Comparison of ENCODE assay signal across 11 cellular contexts in genomic region chr16:4217246-4218131, GRCh38. TPM values are rescaled to one million over a fixed set of nuclear protein-coding genes. Genes with fewer than 3 reads are reported as not detected.
DNase-seq lines count a peak whose midpoint lies in the region; ATAC-seq, FAIRE-seq and TF ChIP-seq lines count a peak whose summit lies in the region.
"Had no signal": no experiment of that assay in that cellular context is flagged by ENCODE, and none has a peak within 500 bp of the region (broad histone marks: within the 10 kb centered on the region; RNA-seq: fewer than 3 reads in every experiment).

No MANE protein-coding gene starts in this region.

- TF ChIP-seq RAD21 in HepG2 (CRISPR knock-in tag; IDR thresholded peaks at IDR 0.05) = no peak

- peak; percentile 16; the same call in 1 of the 3 replicates for ATAC-seq in HepG2
- peak; percentile 63 for ATAC-seq in upper lobe of right lung
- ATAC-seq in HG03354 (IDR thresholded peaks at IDR 0.05; ENCODE audit: poor library complexity, severe bottlenecking, unreplicated experiment) = no peak

- H4K20me1 ChIP-seq in HepG2 (ENCODE audit: insufficient read depth, low read length) = no peaks in the 10 kb centered on the region

- TF ChIP-seq EP300 in HepG2 (IDR thresholded peaks at IDR 0.05; ENCODE audit: low read depth in 2 of 2, low read length in 2 of 2) (no peak), HepG2 (CRISPR knock-in tag; IDR thresholded peaks at IDR 0.05; ENCODE audit: borderline replicate concordance) (no peak)

- peak; percentile 35 for DNase-seq in NCI-H2029 treated with DMSO at 0.1 percent for 48 hours (lab: John Stamatoyannopoulos, UW)
- no peak for DNase-seq in NCI-H2029 (lab: John Stamatoyannopoulos, UW)
- peak; percentile 69 for DNase-seq in colonic mucosa
- DNase-seq in HepG2 (ENCODE audit: low spot score) = no peak
- DNase-seq in upper lobe of right lung = no peak
- DNase-seq in SHP77 treated with DMSO at 0.1 percent for 48 hours (lab: John Stamatoyannopoulos, UW) = no peak
- DNase-seq in GM12892 (ENCODE audit: insufficient read length) = no peak
- DNase-seq: posterior cingulate gyrus had no signal

- no peak overlapping the region for H3K27ac ChIP-seq in colonic mucosa
- H3K27ac ChIP-seq in HepG2 (ENCODE audit: extremely low read length, insufficient read depth, low read length) = no peak overlapping the region
- no peak overlapping the region for H3K27ac ChIP-seq in upper lobe of right lung

- TF ChIP-seq CTCF in colonic mucosa (IDR thresholded peaks at IDR 0.05) (no peak), HepG2 (CRISPR knock-in tag; IDR thresholded peaks at IDR 0.05) (no peak), upper lobe of right lung (IDR thresholded peaks at IDR 0.05) (no peak)

- no peaks in the 10 kb centered on the region for H3K36me3 ChIP-seq in colonic mucosa
- H3K36me3 ChIP-seq in HepG2 (replicated peaks in 1 of 2; ENCODE audit: control insufficient read depth in 1 of 2, insufficient read depth in 2 of 2, low read length in 2 of 2) = no peaks in the 10 kb centered on the region
- no peaks in the 10 kb centered on the region for H3K36me3 ChIP-seq in upper lobe of right lung

- no peaks in the 10 kb centered on the region for H3K9me3 ChIP-seq in colonic mucosa
- no peaks in the 10 kb centered on the region for H3K9me3 ChIP-seq in HepG2 (ENCODE audit: low read length)
- no peaks in the 10 kb centered on the region for H3K9me3 ChIP-seq in upper lobe of right lung

- no peaks in the 10 kb centered on the region for H3K4me1 ChIP-seq in colonic mucosa
- peaks cover 25% of the 10 kb centered on the region for H3K4me1 ChIP-seq in HepG2 (ENCODE audit: insufficient read depth, low read length)
- H3K4me1 ChIP-seq in upper lobe of right lung = peaks cover 11% of the 10 kb centered on the region

- CTCF ChIA-PET in HepG2 (lab: Yijun Ruan, JAX; ENCODE audit: low intra/inter-chr PET ratio, low total read pairs) = no interaction called here

- in situ Hi-C loops in HepG2 (cut with HindIII; ENCODE audit: extremely low pct_ligation_motif_present, low pct_unique_long_range_greater_than_20kb) = no loop called here

- H2AFZ ChIP-seq in HepG2 (ENCODE audit: low read length) = no peak overlapping the region

- intact Hi-C loops in colonic mucosa (cut with DNase I) = no loop called here
- intact Hi-C loops in HepG2 (cut with micrococcal nuclease; ENCODE audit: unreplicated experiment) = no loop called here
- intact Hi-C loops in upper lobe of right lung (cut with DNase I) = no loop called here

- no peak for TF ChIP-seq POLR2A in HepG2 (IDR thresholded peaks at IDR 0.05; ENCODE audit: insufficient read depth in 1 of 2, low read depth in 2 of 2, low read length in 2 of 2)
- TF ChIP-seq POLR2A in GM12892 (IDR thresholded peaks at IDR 0.05; ENCODE audit: low read depth, low read length) = no peak

- POLR2A ChIA-PET in HepG2 (lab: Yijun Ruan, JAX) = interaction anchor here (1.8 kb wide), 1 partner anchor 36 kb away, joined by 5 read pairs; no protein-coding TSS in a partner anchor

- H3K4me3 ChIP-seq in colonic mucosa (no peak overlapping the region), HepG2 (replicated peaks in 1 of 3; ENCODE audit: insufficient read depth in 1 of 3, low read depth in 2 of 3, low read length in 3 of 3) (no peak overlapping the region), upper lobe of right lung (no peak overlapping the region)

- no TSS peak for BruUV-seq in HepG2 (replicated peaks; lab: Mats Ljungman, UMichigan)

- H3K4me2 ChIP-seq in HepG2 (ENCODE audit: low read depth, low read length) = no peak overlapping the region; the same call in 1 of the 2 replicates

- FAIRE-seq in HepG2 (lab: Jason Lieb, UNC) = no peak
- no peak for FAIRE-seq in GM12892 (lab: Jason Lieb, UNC)
- FAIRE-seq: A204.1, colon had no signal

- H3K79me2 ChIP-seq in HepG2 (ENCODE audit: insufficient read depth, low read length) = no peaks in the 10 kb centered on the region

- H3K9ac ChIP-seq in colonic mucosa (ENCODE audit: low read depth in 2 of 2, low read length in 2 of 2) (no peak overlapping the region), HepG2 (ENCODE audit: insufficient read depth, low read depth, low read length) (no peak overlapping the region)

- whole genome bisulfite sequencing in HepG2 (ENCODE audit: low lambda C conversion rate) = 30% methylated on average over 16 of the region's 20 CpGs

- H3K27me3 ChIP-seq in colonic mucosa = no peaks in the 10 kb centered on the region
- peaks cover 6 to 51% of the 10 kb centered on the region in 2 experiments; a peak in 4 of 5 replicates for H3K27me3 ChIP-seq in HepG2 (ENCODE audit: control insufficient read depth in 1 of 2, insufficient read depth in 2 of 2, low read length in 2 of 2)
- H3K27me3 ChIP-seq in upper lobe of right lung = no peaks in the 10 kb centered on the region

TF ChIP-seq in HepG2, 621 proteins besides CTCF, POLR2A, EP300 and RAD21 (continues in another document):
- TF ChIP-seq ZXDC (CRISPR knock-in tag; IDR thresholded peaks at IDR 0.05) (no peak), ZNF317 (CRISPR knock-in tag; IDR thresholded peaks at IDR 0.05) (no peak)

RNA-seq across cellular contexts. Expression of gene SRL, which starts 24.4 kb away (rescaled TPM):
- total RNA-seq in colonic mucosa = under 1 TPM; 0.49 to 0.82 TPM
- total RNA-seq in HepG2 (2016; rRNA removed; fragmentation: Illumina TruSeq; extraction: Trizol) = not detected in 2 replicates
- total RNA-seq in HepG2 (2016; cell fraction: cytosol; rRNA removed; fragmentation: Illumina TruSeq; extraction: Trizol; ENCODE audit: low read depth) = not detected in 2 replicates
- total RNA-seq in HepG2 (2016; cell fraction: insoluble cytoplasmic fraction; rRNA removed; fragmentation: Illumina TruSeq; extraction: Trizol) = 0.02 TPM in 1 of 2 replicates, not detected in the other
- total RNA-seq in HepG2 (2016; cell fraction: membrane; rRNA removed; fragmentation: Illumina TruSeq; extraction: Trizol) = not detected in 2 replicates
- not detected in 2 replicates for total RNA-seq in HepG2 (2016; cell fraction: nucleus; rRNA removed; fragmentation: Illumina TruSeq; extraction: Trizol)
- polyA plus RNA-seq in HepG2 (2011; rRNA removed) = 0.04 and 0.05 TPM in 2 replicates
- 0.04 and 0.05 TPM in 2 replicates for polyA plus RNA-seq in HepG2 (2011; cell fraction: cytosol; rRNA removed)
- 0.03 and 0.05 TPM in 2 replicates for polyA plus RNA-seq in HepG2 (2011; cell fraction: nucleus; rRNA removed)
- polyA plus RNA-seq in HepG2 (2012) = 0.05 and 0.16 TPM in 2 replicates
- not detected in 2 replicates for polyA plus RNA-seq in HepG2 (2016; cell fraction: cytosol; fragmentation: Illumina TruSeq; extraction: Trizol; ENCODE audit: low read depth)
- polyA plus RNA-seq in HepG2 (2016; cell fraction: insoluble cytoplasmic fraction; fragmentation: Illumina TruSeq; extraction: Trizol; ENCODE audit: low read depth) = not detected in 2 replicates
- not detected in 2 replicates for polyA plus RNA-seq in HepG2 (2016; cell fraction: membrane; fragmentation: Illumina TruSeq; extraction: Trizol; ENCODE audit: low read depth)
- polyA plus RNA-seq in HepG2 (2016; cell fraction: nucleus; fragmentation: Illumina TruSeq; extraction: Trizol; ENCODE audit: insufficient read depth, low read depth) = not detected in 2 replicates
- polyA minus RNA-seq in HepG2 (2011; rRNA and poly(A)+ RNA removed; ENCODE audit: low replicate concordance) = 0.08 TPM in 1 of 2 replicates, not detected in the other
- polyA minus RNA-seq in HepG2 (2011; cell fraction: cytosol; rRNA and poly(A)+ RNA removed) = not detected in 2 replicates
- not detected in 2 replicates for polyA minus RNA-seq in HepG2 (2011; cell fraction: nucleus; rRNA and poly(A)+ RNA removed)
- total RNA-seq in upper lobe of right lung = 0.64 TPM
- not detected for polyA plus RNA-seq in GM12892 (2012; ENCODE audit: missing spikeins)

RNA-seq across cellular contexts. Expression of gene TFAP4, which starts 55.3 kb away (rescaled TPM):
- total RNA-seq in colonic mucosa (10 to 100 TPM in 1 of 2 donors, 1 to 10 TPM in 1; 5.4 to 15.4 TPM), HepG2 (2016; rRNA removed; fragmentation: Illumina TruSeq; extraction: Trizol) (10.4 and 12.2 TPM in 2 replicates), upper lobe of right lung (9.6 TPM)
- 22.0 and 26.0 TPM in 2 replicates for total RNA-seq in HepG2 (2016; cell fraction: cytosol; rRNA removed; fragmentation: Illumina TruSeq; extraction: Trizol; ENCODE audit: low read depth)
- total RNA-seq in HepG2 (2016; cell fraction: insoluble cytoplasmic fraction; rRNA removed; fragmentation: Illumina TruSeq; extraction: Trizol) = 8.6 and 13.4 TPM in 2 replicates
- total RNA-seq in HepG2 (2016; cell fraction: membrane; rRNA removed; fragmentation: Illumina TruSeq; extraction: Trizol) = 16.4 and 17.5 TPM in 2 replicates
- total RNA-seq in HepG2 (2016; cell fraction: nucleus; rRNA removed; fragmentation: Illumina TruSeq; extraction: Trizol) = 6.4 and 7.5 TPM in 2 replicates
- 13.0 and 15.6 TPM in 2 replicates for polyA plus RNA-seq in HepG2 (2011; rRNA removed)
- 4.7 and 8.9 TPM in 2 replicates for polyA plus RNA-seq in HepG2 (2011; cell fraction: cytosol; rRNA removed)
- 12.3 and 16.1 TPM in 2 replicates for polyA plus RNA-seq in HepG2 (2011; cell fraction: nucleus; rRNA removed)
- 9.9 and 12.9 TPM in 2 replicates for polyA plus RNA-seq in HepG2 (2012)
- 4.9 and 5.3 TPM in 2 replicates for polyA plus RNA-seq in HepG2 (2016; cell fraction: cytosol; fragmentation: Illumina TruSeq; extraction: Trizol; ENCODE audit: low read depth)
- polyA plus RNA-seq in HepG2 (2016; cell fraction: insoluble cytoplasmic fraction; fragmentation: Illumina TruSeq; extraction: Trizol; ENCODE audit: low read depth) = 13.4 and 17.4 TPM in 2 replicates
- polyA plus RNA-seq in HepG2 (2016; cell fraction: membrane; fragmentation: Illumina TruSeq; extraction: Trizol; ENCODE audit: low read depth) = 7.5 and 7.9 TPM in 2 replicates
- 20.3 and 24.4 TPM in 2 replicates for polyA plus RNA-seq in HepG2 (2016; cell fraction: nucleus; fragmentation: Illumina TruSeq; extraction: Trizol; ENCODE audit: insufficient read depth, low read depth)
- 36.2 and 88.6 TPM in 2 replicates for polyA minus RNA-seq in HepG2 (2011; rRNA and poly(A)+ RNA removed; ENCODE audit: low replicate concordance)
- 18.4 and 24.2 TPM in 2 replicates for polyA minus RNA-seq in HepG2 (2011; cell fraction: cytosol; rRNA and poly(A)+ RNA removed)
- 6.2 and 8.5 TPM in 2 replicates for polyA minus RNA-seq in HepG2 (2011; cell fraction: nucleus; rRNA and poly(A)+ RNA removed)
- 12.6 TPM for polyA plus RNA-seq in GM12892 (2012; ENCODE audit: missing spikeins)

Comparison
In these comparisons a context has a peak if more than half of its experiments do, and no peak if none do; other contexts are left out.
1. DNase-seq: peak in NCI-H2029 treated with DMSO at 0.1 percent for 48 hours (single experiment) and colonic mucosa (single experiment); none in NCI-H2029 (single experiment), HepG2 (single experiment), upper lobe of right lung (single experiment), SHP77 treated with DMSO at 0.1 percent for 48 hours (single experiment) and GM12892 (single experiment).